In the genomic region with DNA sequence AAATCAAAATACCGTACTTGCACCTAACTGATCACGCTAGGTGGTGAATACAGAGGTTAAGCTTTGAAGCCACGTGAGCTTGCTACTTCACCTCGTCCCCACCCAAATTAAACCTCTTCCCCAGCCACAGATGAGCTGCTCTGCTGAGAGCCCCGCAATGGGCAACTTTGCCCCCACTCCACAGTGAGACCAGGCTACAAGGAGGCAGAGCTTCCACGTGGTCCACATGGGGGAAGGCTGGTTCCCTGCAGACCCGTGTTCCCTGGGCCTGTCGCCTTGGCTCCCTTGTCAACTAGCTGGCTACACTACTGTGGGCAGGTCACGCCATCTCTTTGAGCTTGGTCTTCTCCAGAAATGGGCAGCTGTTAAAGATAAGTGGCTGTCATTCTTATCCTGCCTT, we compare ENCODE assay signal across 26 cellular contexts. TPM values are rescaled to one million over a fixed set of nuclear protein-coding genes. Genes with fewer than 3 reads are reported as not detected.
A peak's percentile ranks its signal among the peaks of the same experiment; 100 is the strongest.
DNase-seq lines count a peak whose midpoint lies in the region; ATAC-seq lines count a peak whose summit lies in the region.
"Had no signal": no experiment of that assay in that cellular context is flagged by ENCODE, and none has a peak within 500 bp of the region (broad histone marks: within the 10 kb centered on the region; RNA-seq: fewer than 3 reads in every experiment).

No MANE protein-coding gene starts in this region.

- peaks cover 74% of the 10 kb centered on the region for H3K36me3 Mint-ChIP-seq in activated naive CD4-positive, alpha-beta T cell treated with anti-CD3 and anti-CD28 coated beads for 36 hours (ENCODE audit: low read depth)
- peaks cover 62 to 90% of the 10 kb centered on the region in 2 donors for H3K36me3 Mint-ChIP-seq in activated naive CD4-positive, alpha-beta T cell treated with anti-CD3 and anti-CD28 coated beads, Interleukin-2, amount 50 U/mL, for 72 hours
- peaks cover 24% of the 10 kb centered on the region for H3K36me3 Mint-ChIP-seq in T-helper 17 cell (ENCODE audit: low read depth)
- H3K36me3 Mint-ChIP-seq in effector memory CD8-positive, alpha-beta T cell (ENCODE audit: insufficient read depth) = peaks cover 57% of the 10 kb centered on the region
- H3K36me3 Mint-ChIP-seq: natural killer cell treated with Interleukin-12 subunit alpha and Interleukin-12 subunit beta and Interleukin-15 and Interleukin-18, amount 100 ng/mL, for 72 hours had no signal

- ATAC-seq in activated naive CD4-positive, alpha-beta T cell treated with anti-CD3 and anti-CD28 coated beads, Interleukin-2, amount 50 U/mL, for 72 hours = no peak
- ATAC-seq in T-helper 17 cell (peak; percentile 13), GM21737 (IDR thresholded peaks at IDR 0.05; ENCODE audit: unreplicated experiment) (no peak), HG03039 (IDR thresholded peaks at IDR 0.05; ENCODE audit: unreplicated experiment) (no peak), HG03135 (IDR thresholded peaks at IDR 0.05; ENCODE audit: unreplicated experiment) (no peak)
- no peak for ATAC-seq in effector memory CD8-positive, alpha-beta T cell (replicated peaks)
- ATAC-seq in stimulated activated naive CD8-positive, alpha-beta T cell treated with anti-CD3 and anti-CD28 coated beads, Interleukin-15, amount 100 ng/mL, for 72 hours = no peak
- ATAC-seq: HCT116; natural killer cell treated with Interleukin-12 subunit alpha and Interleukin-12 subunit beta and Interleukin-15 and Interleukin-18, amount 100 ng/mL, for 72 hours; Panc1 had no signal

- no peaks in the 10 kb centered on the region for H3K9me3 ChIP-seq in T-helper 17 cell (ENCODE audit: control insufficient read depth, low read length, poor library complexity, severe bottlenecking)
- H3K9me3 ChIP-seq: MG63, ovary had no signal

- peaks cover 95% of the 10 kb centered on the region for H3K4me1 Mint-ChIP-seq in activated naive CD4-positive, alpha-beta T cell treated with anti-CD3 and anti-CD28 coated beads for 36 hours (ENCODE audit: low read depth)
- peaks cover 67% of the 10 kb centered on the region for H3K4me1 Mint-ChIP-seq in T-helper 17 cell
- peaks cover 42 to 63% of the 10 kb centered on the region in 2 donors for H3K4me1 Mint-ChIP-seq in effector memory CD8-positive, alpha-beta T cell (ENCODE audit: low read depth in 2 of 2)
- H3K4me1 Mint-ChIP-seq in stimulated activated naive CD8-positive, alpha-beta T cell treated with anti-CD3 and anti-CD28 coated beads, Interleukin-15, amount 100 ng/mL, for 72 hours = peaks cover 96% of the 10 kb centered on the region

- no peak for DNase-seq in activated naive CD4-positive, alpha-beta T cell treated with anti-CD3 and anti-CD28 coated beads for 36 hours
- no peak for DNase-seq in activated naive CD4-positive, alpha-beta T cell treated with anti-CD3 and anti-CD28 coated beads, Interleukin-2, amount 50 U/mL, for 72 hours (ENCODE audit: low spot score in 2 of 2)
- DNase-seq in T-helper 17 cell = no peak
- DNase-seq in effector memory CD8-positive, alpha-beta T cell = no peak
- no peak for DNase-seq in stimulated activated naive CD8-positive, alpha-beta T cell treated with anti-CD3 and anti-CD28 coated beads, Interleukin-15, amount 100 ng/mL, for 72 hours
- DNase-seq: activated CD4-positive, CD25-positive, alpha-beta regulatory T cell; activated CD8-positive, alpha-beta memory T cell treated with anti-CD3 and anti-CD28 coated beads for 24 hours; amniotic stem cell; brain microvascular endothelial cell; C1 segment of cervical spinal cord; KBM-7; MG63; midbrain; NCI-H1105 treated with DMSO at 0.1 percent for 48 hours; NCI-H2029 treated with DMSO at 0.1 percent for 48 hours; NCI-H526; ovary; SIG-M5 had no signal

- CTCF ChIA-PET in activated naive CD4-positive, alpha-beta T cell treated with anti-CD3 and anti-CD28 coated beads for 36 hours (lab: Charles Lee) = interaction anchor here (0.7 to 7.3 kb wide), 9 partner anchors 9 to 201 kb away, joined by 3 to 62 read pairs (median 5); a partner anchor contains a TSS

- no peaks in the 10 kb centered on the region for H3K9me3 Mint-ChIP-seq in activated naive CD4-positive, alpha-beta T cell treated with anti-CD3 and anti-CD28 coated beads for 36 hours
- peaks cover 5 to 8% of the 10 kb centered on the region in 2 donors for H3K9me3 Mint-ChIP-seq in activated naive CD4-positive, alpha-beta T cell treated with anti-CD3 and anti-CD28 coated beads, Interleukin-2, amount 50 U/mL, for 72 hours
- H3K9me3 Mint-ChIP-seq in effector memory CD8-positive, alpha-beta T cell = no peaks in the 10 kb centered on the region
- no peaks in the 10 kb centered on the region for H3K9me3 Mint-ChIP-seq in stimulated activated naive CD8-positive, alpha-beta T cell treated with anti-CD3 and anti-CD28 coated beads, Interleukin-15, amount 100 ng/mL, for 72 hours
- H3K9me3 Mint-ChIP-seq: natural killer cell treated with Interleukin-12 subunit alpha and Interleukin-12 subunit beta and Interleukin-15 and Interleukin-18, amount 100 ng/mL, for 72 hours had no signal

- H3K27me3 Mint-ChIP-seq in activated naive CD4-positive, alpha-beta T cell treated with anti-CD3 and anti-CD28 coated beads for 36 hours (ENCODE audit: low read depth) = no peaks in the 10 kb centered on the region
- H3K27me3 Mint-ChIP-seq in T-helper 17 cell = no peaks in the 10 kb centered on the region
- H3K27me3 Mint-ChIP-seq in effector memory CD8-positive, alpha-beta T cell = no peaks in the 10 kb centered on the region
- no peaks in the 10 kb centered on the region for H3K27me3 Mint-ChIP-seq in stimulated activated naive CD8-positive, alpha-beta T cell treated with anti-CD3 and anti-CD28 coated beads, Interleukin-15, amount 100 ng/mL, for 72 hours

- H3K4me3 Mint-ChIP-seq in activated naive CD4-positive, alpha-beta T cell treated with anti-CD3 and anti-CD28 coated beads for 36 hours = peak overlapping the region; percentile 40
- H3K4me3 Mint-ChIP-seq in T-helper 17 cell = peak overlapping the region; percentile 74
- peak overlapping the region; percentile 80 to 88 for H3K4me3 Mint-ChIP-seq in effector memory CD8-positive, alpha-beta T cell
- peak overlapping the region; percentile 86 to 94 for H3K4me3 Mint-ChIP-seq in stimulated activated naive CD8-positive, alpha-beta T cell treated with anti-CD3 and anti-CD28 coated beads, Interleukin-15, amount 100 ng/mL, for 72 hours
- H3K4me3 Mint-ChIP-seq: natural killer cell treated with Interleukin-12 subunit alpha and Interleukin-12 subunit beta and Interleukin-15 and Interleukin-18, amount 100 ng/mL, for 72 hours had no signal

- no peak overlapping the region for H3K27ac Mint-ChIP-seq in activated naive CD4-positive, alpha-beta T cell treated with anti-CD3 and anti-CD28 coated beads for 36 hours
- H3K27ac Mint-ChIP-seq in activated naive CD4-positive, alpha-beta T cell treated with anti-CD3 and anti-CD28 coated beads, Interleukin-2, amount 50 U/mL, for 72 hours = peak overlapping the region in 1 of 2 donors; percentile 100
- H3K27ac Mint-ChIP-seq in T-helper 17 cell = no peak overlapping the region
- H3K27ac Mint-ChIP-seq in effector memory CD8-positive, alpha-beta T cell = peak overlapping the region; percentile 88 to 97
- H3K27ac Mint-ChIP-seq in stimulated activated naive CD8-positive, alpha-beta T cell treated with anti-CD3 and anti-CD28 coated beads, Interleukin-15, amount 100 ng/mL, for 72 hours = peak overlapping the region; percentile 60 to 85

- intact Hi-C loops in activated naive CD4-positive, alpha-beta T cell treated with anti-CD3 and anti-CD28 coated beads for 36 hours (cut with micrococcal nuclease) = no loop called here

RNA-seq across cellular contexts. Expression of a gene that starts 10.9 kb away (rescaled TPM):
- total RNA-seq in activated naive CD4-positive, alpha-beta T cell treated with anti-CD3 and anti-CD28 coated beads for 36 hours = 100 to 1,000 TPM; 228 to 232 TPM
- 100 to 1,000 TPM; 227 to 294 TPM for total RNA-seq in activated naive CD4-positive, alpha-beta T cell treated with anti-CD3 and anti-CD28 coated beads, Interleukin-2, amount 50 U/mL, for 72 hours
- total RNA-seq in T-helper 17 cell = 100 to 1,000 TPM; 310 to 362 TPM
- total RNA-seq: chondrocyte, urinary bladder had no signal

RNA-seq across cellular contexts. Expression of a gene that starts 48.0 kb away (rescaled TPM):
- total RNA-seq in activated naive CD4-positive, alpha-beta T cell treated with anti-CD3 and anti-CD28 coated beads for 36 hours = 1 to 10 TPM; 8.5 to 8.9 TPM
- 10 to 100 TPM; 10.2 to 10.9 TPM for total RNA-seq in activated naive CD4-positive, alpha-beta T cell treated with anti-CD3 and anti-CD28 coated beads, Interleukin-2, amount 50 U/mL, for 72 hours
- 1 to 10 TPM; 3.5 to 5.6 TPM for total RNA-seq in T-helper 17 cell

Comparison
In these comparisons a context has a peak if more than half of its experiments do, and no peak if none do; other contexts are left out.
1. H3K27ac Mint-ChIP-seq: peak in effector memory CD8-positive, alpha-beta T cell (2 of 2) and stimulated activated naive CD8-positive, alpha-beta T cell treated with anti-CD3 and anti-CD28 coated beads, Interleukin-15, amount 100 ng/mL, for 72 hours (2 of 2); none in activated naive CD4-positive, alpha-beta T cell treated with anti-CD3 and anti-CD28 coated beads for 36 hours (single experiment) and T-helper 17 cell (single experiment).
2. H3K4me3 Mint-ChIP-seq: peak in every context shown above with its lines; median percentile 90 in stimulated activated naive CD8-positive, alpha-beta T cell treated with anti-CD3 and anti-CD28 coated beads, Interleukin-15, amount 100 ng/mL, for 72 hours; 84 in effector memory CD8-positive, alpha-beta T cell; 74 in T-helper 17 cell; 40 in activated naive CD4-positive, alpha-beta T cell treated with anti-CD3 and anti-CD28 coated beads for 36 hours.